Comparison of ENCODE assay signal across 14 cellular contexts in the genomic region with DNA sequence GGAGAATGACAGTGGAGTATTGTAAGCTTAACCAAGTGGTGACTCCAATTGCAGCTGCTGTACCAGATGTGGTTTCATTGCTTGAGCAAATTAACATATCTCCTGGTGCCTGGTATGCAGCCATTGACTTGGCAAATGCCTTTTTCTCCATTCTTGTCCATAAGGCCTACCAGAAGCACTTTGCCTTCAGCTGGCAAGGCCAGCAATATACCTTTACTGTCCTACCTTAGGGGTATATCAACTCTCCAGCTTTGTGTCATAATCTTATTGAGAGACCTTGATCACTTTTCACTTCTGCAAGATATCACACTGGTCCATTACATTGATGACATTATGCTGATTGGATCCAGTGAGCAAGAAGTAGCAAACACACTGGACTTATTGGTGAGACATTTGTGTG. TPM values are rescaled to one million over a fixed set of nuclear protein-coding genes. Genes with fewer than 3 reads are reported as not detected.
"Had no signal": no experiment of that assay in that cellular context is flagged by ENCODE, and none has a peak within 500 bp of the region (broad histone marks: within the 10 kb centered on the region; RNA-seq: fewer than 3 reads in every experiment).

No MANE protein-coding gene starts in this region.

RNA-seq across cellular contexts. Expression of a gene that starts 39.0 kb away (rescaled TPM):
- total RNA-seq: activated B cell treated with CpG ODN at 0.5 μM for 24 hours; activated CD4-positive, alpha-beta memory T cell treated with anti-CD3 and anti-CD28 coated beads for 36 hours; activated CD4-positive, alpha-beta memory T cell treated with anti-CD3 and anti-CD28 coated beads, Interleukin-2, amount 10 ng/mL, durations not matched to agents 7 days and 5 days; activated CD4-positive, alpha-beta T cell treated with anti-CD3 and anti-CD28 coated beads for 36 hours; activated CD4-positive, alpha-beta T cell treated with anti-CD3 and anti-CD28 coated beads, Interleukin-2, amount 10 ng/mL, durations not matched to agents 24 days and 14 days; activated CD4-positive, alpha-beta T cell treated with anti-CD3 and anti-CD28 coated beads, Interleukin-2, amount 10 ng/mL, durations not matched to agents 7 days and 5 days; activated CD8-positive, alpha-beta memory T cell treated with anti-CD3 and anti-CD28 coated beads for 36 hours; activated CD8-positive, alpha-beta memory T cell treated with anti-CD3 and anti-CD28 coated beads, Interleukin-2, amount 10 ng/mL, durations not matched to agents 7 days and 5 days; activated CD8-positive, alpha-beta T cell treated with anti-CD3 and anti-CD28 coated beads for 36 hours; activated CD8-positive, alpha-beta T cell treated with anti-CD3 and anti-CD28 coated beads, Interleukin-2, amount 10 ng/mL, durations not matched to agents 7 days and 5 days; T-helper 1 cell treated with Interleukin-12 subunit alpha and Interleukin-12 subunit beta and Interleukin-4 antibody, amounts not matched to agents 30 ng/mL and 1 ng/mL, for 36 hours; T-helper 17 cell; T-helper 2 cell treated with Interferon-gamma antibody and Interleukin-4, amounts not matched to agents 100 ng/mL and 5 ng/mL, for 36 hours; WTC11 had no signal

RNA-seq across cellular contexts. Expression of a gene that starts 52.8 kb away (rescaled TPM):
- total RNA-seq: activated B cell treated with CpG ODN at 0.5 μM for 24 hours; activated CD4-positive, alpha-beta memory T cell treated with anti-CD3 and anti-CD28 coated beads for 36 hours; activated CD4-positive, alpha-beta memory T cell treated with anti-CD3 and anti-CD28 coated beads, Interleukin-2, amount 10 ng/mL, durations not matched to agents 7 days and 5 days; activated CD4-positive, alpha-beta T cell treated with anti-CD3 and anti-CD28 coated beads for 36 hours; activated CD4-positive, alpha-beta T cell treated with anti-CD3 and anti-CD28 coated beads, Interleukin-2, amount 10 ng/mL, durations not matched to agents 24 days and 14 days; activated CD4-positive, alpha-beta T cell treated with anti-CD3 and anti-CD28 coated beads, Interleukin-2, amount 10 ng/mL, durations not matched to agents 7 days and 5 days; activated CD8-positive, alpha-beta memory T cell treated with anti-CD3 and anti-CD28 coated beads for 36 hours; activated CD8-positive, alpha-beta memory T cell treated with anti-CD3 and anti-CD28 coated beads, Interleukin-2, amount 10 ng/mL, durations not matched to agents 7 days and 5 days; activated CD8-positive, alpha-beta T cell treated with anti-CD3 and anti-CD28 coated beads for 36 hours; activated CD8-positive, alpha-beta T cell treated with anti-CD3 and anti-CD28 coated beads, Interleukin-2, amount 10 ng/mL, durations not matched to agents 7 days and 5 days; T-helper 1 cell treated with Interleukin-12 subunit alpha and Interleukin-12 subunit beta and Interleukin-4 antibody, amounts not matched to agents 30 ng/mL and 1 ng/mL, for 36 hours; T-helper 17 cell; T-helper 2 cell treated with Interferon-gamma antibody and Interleukin-4, amounts not matched to agents 100 ng/mL and 5 ng/mL, for 36 hours; WTC11 had no signal
